ENCODE assay signal across 24 cellular contexts in genomic region chr20:63789836-63790571, GRCh38. TPM values are rescaled to one million over a fixed set of nuclear protein-coding genes. Genes with fewer than 3 reads are reported as not detected.
"Had no signal": no experiment of that assay in that cellular context is flagged by ENCODE, and none has a peak within 500 bp of the region (broad histone marks: within the 10 kb centered on the region; RNA-seq: fewer than 3 reads in every experiment).

No MANE protein-coding gene starts in this region.

- H3K4me3 ChIP-seq: breast epithelium, left lung, ovary, transverse colon had no signal

- FAIRE-seq: small intestine, urothelium cell line had no signal

- ATAC-seq: left lung; naive thymus-derived CD8-positive, alpha-beta T cell; sciatic nerve; stimulated activated memory B cell treated with anti-CD40 and anti-IgM and Interleukin-4, amounts not matched to agents 10 μg/mL and 1 μg/mL and 100 μg/mL, for 72 hours; T-helper 17 cell had no signal

- H3K27ac ChIP-seq: left lung, neutrophil, transverse colon had no signal

- H3K27ac Mint-ChIP-seq: activated CD4-positive, alpha-beta memory T cell treated with anti-CD3 and anti-CD28 coated beads for 36 hours; activated naive CD4-positive, alpha-beta T cell treated with anti-CD3 and anti-CD28 coated beads for 36 hours; activated naive CD8-positive, alpha-beta T cell treated with anti-CD3 and anti-CD28 coated beads, Interleukin-2, amount 10 ng/mL, durations not matched to agents 7 days and 5 days; endodermal cell; mesothelial cell of epicardium; stimulated activated memory B cell treated with anti-CD40 and anti-IgM and Interleukin-4, amounts not matched to agents 10 μg/mL and 1 μg/mL and 100 μg/mL, for 72 hours; T-helper 17 cell had no signal

- DNase-seq: activated CD4-positive, alpha-beta memory T cell treated with anti-CD3 and anti-CD28 coated beads for 36 hours; activated CD4-positive, alpha-beta T cell treated with anti-CD3 and anti-CD28 coated beads for 48 hours; activated effector memory CD4-positive, alpha-beta T cell treated with Interleukin-2 at 50 U/mL for 16 hours; activated naive CD4-positive, alpha-beta T cell treated with anti-CD3 and anti-CD28 coated beads for 36 hours; activated naive CD8-positive, alpha-beta T cell treated with anti-CD3 and anti-CD28 coated beads, Interleukin-2, amount 10 ng/mL, durations not matched to agents 7 days and 5 days; activated T-cell treated with anti-CD3 and anti-CD28 coated beads, Interleukin-2, amount 50 U/mL, for 48 hours; amniotic stem cell; cerebellar nuclear complex; cortex of kidney; endodermal cell; left lung; mammary epithelial cell; naive thymus-derived CD8-positive, alpha-beta T cell; small intestine; stimulated activated CD4-positive, alpha-beta T cell treated with anti-CD3 and anti-CD28 coated beads, Interleukin-15, amount 100 ng/mL, for 24 hours; T-helper 17 cell; transverse colon had no signal

- H3K4me1 ChIP-seq: breast epithelium, left lung, transverse colon had no signal

- H3K9me3 Mint-ChIP-seq: activated CD4-positive, alpha-beta memory T cell treated with anti-CD3 and anti-CD28 coated beads for 36 hours; activated naive CD4-positive, alpha-beta T cell treated with anti-CD3 and anti-CD28 coated beads for 36 hours; activated naive CD8-positive, alpha-beta T cell treated with anti-CD3 and anti-CD28 coated beads, Interleukin-2, amount 10 ng/mL, durations not matched to agents 7 days and 5 days; endodermal cell; mesothelial cell of epicardium; naive thymus-derived CD8-positive, alpha-beta T cell; stimulated activated memory B cell treated with anti-CD40 and anti-IgM and Interleukin-4, amounts not matched to agents 10 μg/mL and 1 μg/mL and 100 μg/mL, for 72 hours had no signal

- H3K27me3 ChIP-seq: breast epithelium, left lung, ovary, transverse colon had no signal

- H3K36me3 Mint-ChIP-seq: activated CD4-positive, alpha-beta memory T cell treated with anti-CD3 and anti-CD28 coated beads for 36 hours; activated naive CD8-positive, alpha-beta T cell treated with anti-CD3 and anti-CD28 coated beads, Interleukin-2, amount 10 ng/mL, durations not matched to agents 7 days and 5 days; mesothelial cell of epicardium; naive thymus-derived CD8-positive, alpha-beta T cell; stimulated activated memory B cell treated with anti-CD40 and anti-IgM and Interleukin-4, amounts not matched to agents 10 μg/mL and 1 μg/mL and 100 μg/mL, for 72 hours had no signal

- H3K4me3 Mint-ChIP-seq: activated CD4-positive, alpha-beta memory T cell treated with anti-CD3 and anti-CD28 coated beads for 36 hours; activated naive CD4-positive, alpha-beta T cell treated with anti-CD3 and anti-CD28 coated beads for 36 hours; activated naive CD8-positive, alpha-beta T cell treated with anti-CD3 and anti-CD28 coated beads, Interleukin-2, amount 10 ng/mL, durations not matched to agents 7 days and 5 days; endodermal cell; mesothelial cell of epicardium; naive thymus-derived CD8-positive, alpha-beta T cell; stimulated activated memory B cell treated with anti-CD40 and anti-IgM and Interleukin-4, amounts not matched to agents 10 μg/mL and 1 μg/mL and 100 μg/mL, for 72 hours; T-helper 17 cell had no signal

- H3K4me1 Mint-ChIP-seq: endodermal cell, mesothelial cell of epicardium, T-helper 17 cell had no signal

- H3K36me3 ChIP-seq: breast epithelium, neutrophil, ovary, transverse colon had no signal

- H3K9me3 ChIP-seq: breast epithelium, left lung, neutrophil, ovary, transverse colon had no signal

RNA-seq across cellular contexts. Expression of gene ZBTB46, which starts 41.1 kb away (rescaled TPM):
- total RNA-seq: naive thymus-derived CD8-positive, alpha-beta T cell had no signal
